Comparison of ENCODE assay signal across 9 cellular contexts in the genomic region with DNA sequence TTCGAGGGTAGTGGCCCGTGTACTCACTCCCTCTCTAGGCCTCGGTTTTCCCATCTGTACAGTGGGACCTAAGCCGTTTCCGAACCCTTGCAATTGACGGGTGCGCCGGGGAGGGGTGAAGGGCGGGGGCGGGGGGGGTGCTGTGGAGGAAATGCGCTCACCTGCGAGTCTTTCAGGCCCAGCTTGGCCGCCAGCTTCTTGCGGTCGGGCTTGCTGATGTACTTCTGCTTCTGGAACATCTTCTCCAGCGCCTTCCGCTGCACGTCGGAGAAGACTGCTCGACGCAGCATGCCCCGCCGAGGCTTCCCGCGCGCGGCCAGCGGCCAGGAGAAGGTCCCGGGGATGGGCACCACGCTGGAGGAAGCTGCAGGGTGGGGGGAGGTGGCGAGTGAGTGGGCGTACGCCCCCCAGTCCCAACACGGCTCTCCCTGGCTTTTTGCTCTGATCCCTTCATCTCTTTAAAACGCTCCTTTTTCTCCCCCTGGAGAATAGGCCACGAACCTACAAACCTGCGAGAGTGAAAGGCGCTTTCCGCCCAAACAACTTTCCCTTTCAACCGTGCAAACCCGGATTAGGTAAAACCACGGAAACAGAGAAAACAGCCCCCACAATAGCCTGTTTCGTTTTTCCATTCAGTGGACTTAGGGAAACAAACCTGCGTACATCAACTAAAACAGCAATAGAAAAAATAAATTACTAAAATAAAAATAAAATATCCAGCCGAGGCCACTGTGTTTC. TPM values are rescaled to one million over a fixed set of nuclear protein-coding genes. Genes with fewer than 3 reads are reported as not detected.
DNase-seq lines count a peak whose midpoint lies in the region; ATAC-seq, FAIRE-seq and TF ChIP-seq lines count a peak whose summit lies in the region.
"Had no signal": no experiment of that assay in that cellular context is flagged by ENCODE, and none has a peak within 500 bp of the region (broad histone marks: within the 10 kb centered on the region; RNA-seq: fewer than 3 reads in every experiment).

No MANE protein-coding gene starts in this region.

- no peak overlapping the region for H3K27ac ChIP-seq in endothelial cell of umbilical vein (ENCODE audit: insufficient read depth, low read depth, low read length)
- H3K27ac ChIP-seq in spleen = no peak overlapping the region

- 2 to 5% (median 3%) methylated on average over 34 to 45 of the region's 45 CpGs for WGBS in spleen, 5 donors

- no peaks in the 10 kb centered on the region for H3K4me1 ChIP-seq in endothelial cell of umbilical vein (ENCODE audit: control insufficient read depth, extremely low read depth, insufficient read depth, low read length)
- H3K4me1 ChIP-seq in spleen = peaks cover 6 to 24% (median 18%) of the 10 kb centered on the region in 6 donors

- H3K4me3 ChIP-seq in endothelial cell of umbilical vein (replicated peaks in 1 of 3; ENCODE audit: insufficient read depth in 1 of 3, low read depth in 1 of 3, low read length in 3 of 3) (no peak overlapping the region), spleen (peak overlapping the region in 7 of 8 donors; percentile 17 to 62 (median 32))

- H3K79me2 ChIP-seq in endothelial cell of umbilical vein (ENCODE audit: control insufficient read depth, insufficient read depth, low read length) = no peaks in the 10 kb centered on the region

- no peaks in the 10 kb centered on the region for H4K20me1 ChIP-seq in endothelial cell of umbilical vein (replicated peaks; ENCODE audit: control insufficient read depth, extremely low read depth, insufficient read depth, low read length)

- no peak for TF ChIP-seq POLR2A in endothelial cell of umbilical vein (IDR thresholded peaks at IDR 0.05; ENCODE audit: low read depth, low read length)
- TF ChIP-seq POLR2A in spleen (IDR thresholded peaks at IDR 0.05) = no peak

- intact Hi-C loops in endothelial cell of umbilical vein (cut with micrococcal nuclease) = no loop called here
- intact Hi-C loops in spleen (cut with DNase I; ENCODE audit: low total_unique reads) = no loop called here
- intact Hi-C loops in sciatic nerve (cut with DNase I) = no loop called here

- H3K9me1 ChIP-seq in endothelial cell of umbilical vein (replicated peaks; ENCODE audit: control insufficient read depth, extremely low read depth, insufficient read depth, low read length) = no peaks in the 10 kb centered on the region

- DNase-seq in GM20000 (ENCODE audit: low spot score) = peak; percentile 32
- DNase-seq in T-helper 9 cell = peak; percentile 26
- DNase-seq in endothelial cell of umbilical vein (ENCODE audit: low read depth, low spot score) = no peak
- peak; percentile 78 for DNase-seq in spleen
- DNase-seq in sciatic nerve (ENCODE audit: low spot score) = no peak
- DNase-seq in cerebellum (ENCODE audit: low spot score) = no peak
- DNase-seq in amniotic stem cell (lab: John Stamatoyannopoulos, UW) = no peak
- DNase-seq: foreskin fibroblast had no signal

- no peak overlapping the region for H2AFZ ChIP-seq in endothelial cell of umbilical vein (ENCODE audit: low read depth, low read length)

- no TSS peak for BruUV-seq in endothelial cell of umbilical vein (replicated peaks; lab: Mats Ljungman, UMichigan)

- no peak overlapping the region for H3K4me2 ChIP-seq in endothelial cell of umbilical vein (ENCODE audit: insufficient read depth, low read length)

- CTCF ChIA-PET in endothelial cell of umbilical vein (lab: Charles Lee) = no interaction called here

- dilution Hi-C loops in endothelial cell of umbilical vein (cut with MboI; ENCODE audit: extremely low pct_ligation_motif_present, low sequenced_read_pairs) = no loop called here

- no peak for ATAC-seq in HG03378 (IDR thresholded peaks at IDR 0.05; ENCODE audit: unreplicated experiment)
- no peak for ATAC-seq in sciatic nerve

- H3K36me3 ChIP-seq in endothelial cell of umbilical vein (ENCODE audit: control insufficient read depth in 2 of 2, extremely low read depth in 1 of 2, insufficient read depth in 2 of 2, low read length in 2 of 2) (no peaks in the 10 kb centered on the region), spleen (no peaks in the 10 kb centered on the region)

- H3K9me3 ChIP-seq in endothelial cell of umbilical vein (replicated peaks; ENCODE audit: control insufficient read depth, insufficient read depth, low read length) (no peaks in the 10 kb centered on the region), spleen (peaks cover 0 to 13% (median 0%) of the 10 kb centered on the region in 8 donors)

- no peak overlapping the region for H3K9ac ChIP-seq in endothelial cell of umbilical vein (replicated peaks; ENCODE audit: extremely low read depth, insufficient read depth, low read length)

- FAIRE-seq in endothelial cell of umbilical vein (lab: Jason Lieb, UNC) = no peak

- peaks cover 74 to 87% of the 10 kb centered on the region in 2 experiments for H3K27me3 ChIP-seq in endothelial cell of umbilical vein (ENCODE audit: control insufficient read depth in 2 of 2, insufficient read depth in 2 of 2, low read length in 2 of 2)
- H3K27me3 ChIP-seq in spleen (replicated peaks in 1 of 7) = peaks cover 22 to 97% (median 86%) of the 10 kb centered on the region in 7 donors

- no peak for TF ChIP-seq CTCF in GM20000 (IDR thresholded peaks at IDR 0.05; ENCODE audit: extremely low read depth, missing control alignments)
- no peak for TF ChIP-seq CTCF in endothelial cell of umbilical vein (IDR thresholded peaks at IDR 0.05; ENCODE audit: extremely low read depth in 1 of 2, insufficient read depth in 1 of 2, low read depth in 1 of 2, low read length in 2 of 2)
- TF ChIP-seq CTCF in spleen (IDR thresholded peaks at IDR 0.05 in 8 of 11, conservative IDR thresholded peaks at IDR 0.05 in 3 of 11) = no peak

- POLR2A ChIA-PET in endothelial cell of umbilical vein (lab: Charles Lee) = no interaction called here

TF ChIP-seq in endothelial cell of umbilical vein, 7 proteins besides CTCF, POLR2A, EP300 and RAD21:
- TF ChIP-seq FOS (IDR thresholded peaks at IDR 0.05; ENCODE audit: borderline replicate concordance, insufficient read depth, low read length) = no peak
- TF ChIP-seq EZH2 (IDR thresholded peaks at IDR 0.05; ENCODE audit: borderline replicate concordance, low read depth, low read length, severe bottlenecking) = peak; percentile 90

RNA-seq across cellular contexts. Expression of a gene that starts 3.2 kb away (rescaled TPM):
- total RNA-seq in endothelial cell of umbilical vein (not detected in 2 replicates), spleen (not detected), sciatic nerve (not detected), cerebellum (not detected)
- polyA plus RNA-seq in endothelial cell of umbilical vein (not detected in 2 replicates), spleen (not detected)
- not detected in 2 replicates for polyA plus RNA-seq in endothelial cell of umbilical vein (2011; cell fraction: cytosol; rRNA removed)
- polyA plus RNA-seq in endothelial cell of umbilical vein (2011; cell fraction: nucleus; rRNA removed) = not detected in 2 replicates
- polyA plus RNA-seq in endothelial cell of umbilical vein (2012) = not detected in 2 replicates
- not detected in 2 replicates for polyA minus RNA-seq in endothelial cell of umbilical vein
- polyA minus RNA-seq in endothelial cell of umbilical vein (2011; cell fraction: cytosol; rRNA and poly(A)+ RNA removed) = not detected
- polyA minus RNA-seq in endothelial cell of umbilical vein (2011; cell fraction: nucleus; rRNA and poly(A)+ RNA removed) = not detected in 2 replicates

Comparison
In these comparisons a context has a peak if more than half of its experiments do, and no peak if none do; other contexts are left out.
1. DNase-seq: peak in GM20000 (single experiment), T-helper 9 cell (single experiment) and spleen (single experiment); none in endothelial cell of umbilical vein (single experiment), sciatic nerve (single experiment), cerebellum (single experiment) and amniotic stem cell (single experiment).
2. H3K4me3 ChIP-seq: peak in spleen (7 of 8); none in endothelial cell of umbilical vein (0 of 3).